ENCODE assay signal across 34 cellular contexts in the genomic region with DNA sequence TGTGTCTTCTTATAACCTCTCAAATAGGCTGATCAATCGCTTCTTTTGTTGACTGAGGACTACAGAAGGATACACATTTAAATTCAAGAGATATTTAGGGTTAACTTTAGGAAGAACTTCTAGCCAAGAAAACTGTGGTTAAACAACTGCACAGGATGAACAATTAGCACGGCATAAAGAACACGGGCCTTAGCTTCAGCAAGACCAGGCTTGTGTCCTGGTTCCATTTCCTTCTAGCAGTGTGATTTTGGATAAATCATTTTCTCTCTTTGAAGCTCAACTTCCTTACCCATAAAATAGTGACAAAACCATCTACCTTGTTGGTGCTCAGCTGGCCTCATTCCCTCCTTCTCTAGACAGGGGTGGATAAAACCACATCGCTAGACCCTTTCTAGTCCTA.
"Had no signal": no experiment of that assay in that cellular context is flagged by ENCODE, and none has a peak within 500 bp of the region (broad histone marks: within the 10 kb centered on the region; RNA-seq: fewer than 3 reads in every experiment).

No MANE protein-coding gene starts in this region.

- H3K36me3 ChIP-seq: ascending aorta, breast epithelium, Peyer's patch, WERI-Rb-1 had no signal

- DNase-seq: activated CD4-positive, alpha-beta T cell treated with anti-CD3 and anti-CD28 coated beads for 1 hour; activated CD4-positive, alpha-beta T cell treated with anti-CD3 and anti-CD28 coated beads for 48 hours; activated CD4-positive, CD25-positive, alpha-beta regulatory T cell; activated CD8-positive, alpha-beta T cell treated with anti-CD3 and anti-CD28 coated beads for 36 hours; activated gamma-delta T cell; activated naive CD4-positive, alpha-beta T cell treated with Interleukin-2 at 50 U/mL for 16 hours; activated naive CD8-positive, alpha-beta T cell treated with anti-CD3 and anti-CD28 coated beads, Interleukin-2, amount 10 ng/mL, durations not matched to agents 7 days and 5 days; activated T-cell treated with anti-CD3 and anti-CD28 coated beads, Interleukin-2, amount 50 U/mL, for 24 hours; amygdala; body of pancreas; caudate nucleus; NCI-H1105; NCI-H1417 treated with DMSO at 0.1 percent for 48 hours; NCI-H187 treated with DMSO at 0.1 percent for 48 hours; NCI-H2081; NCI-H2171 treated with DMSO at 0.1 percent for 48 hours; NCI-H2227 treated with DMSO at 0.1 percent for 48 hours; NCI-H446; NCI-H510A treated with DMSO at 0.1 percent for 48 hours; NCI-H526 treated with DMSO at 0.1 percent for 48 hours; NCI-H82; NK-92 treated with Interleukin-12 subunit alpha and Interleukin-12 subunit beta, amount 100 ng/mL, for 24 hours; PC-3; Peyer's patch; Right ventricle myocardium superior; RPMI8226; SW 1271; T-helper 1 cell; T-helper 2 cell; T-helper 9 cell; WERI-Rb-1 had no signal

- H3K4me1 ChIP-seq: ascending aorta, body of pancreas, breast epithelium, Peyer's patch had no signal

- H3K4me3 ChIP-seq: ascending aorta, body of pancreas, breast epithelium, Peyer's patch had no signal

- H3K27me3 ChIP-seq: ascending aorta, body of pancreas, breast epithelium, Peyer's patch had no signal

- H3K4me2 ChIP-seq: KMS-11 had no signal

- H3K9me3 ChIP-seq: ascending aorta, body of pancreas, breast epithelium, Peyer's patch had no signal

- H3K27ac ChIP-seq: ascending aorta, body of pancreas, breast epithelium, KMS-11, Peyer's patch, WERI-Rb-1 had no signal

- H3K9ac ChIP-seq: KMS-11 had no signal
